Comparison of ENCODE assay signal across 9 cellular contexts in the genomic region with DNA sequence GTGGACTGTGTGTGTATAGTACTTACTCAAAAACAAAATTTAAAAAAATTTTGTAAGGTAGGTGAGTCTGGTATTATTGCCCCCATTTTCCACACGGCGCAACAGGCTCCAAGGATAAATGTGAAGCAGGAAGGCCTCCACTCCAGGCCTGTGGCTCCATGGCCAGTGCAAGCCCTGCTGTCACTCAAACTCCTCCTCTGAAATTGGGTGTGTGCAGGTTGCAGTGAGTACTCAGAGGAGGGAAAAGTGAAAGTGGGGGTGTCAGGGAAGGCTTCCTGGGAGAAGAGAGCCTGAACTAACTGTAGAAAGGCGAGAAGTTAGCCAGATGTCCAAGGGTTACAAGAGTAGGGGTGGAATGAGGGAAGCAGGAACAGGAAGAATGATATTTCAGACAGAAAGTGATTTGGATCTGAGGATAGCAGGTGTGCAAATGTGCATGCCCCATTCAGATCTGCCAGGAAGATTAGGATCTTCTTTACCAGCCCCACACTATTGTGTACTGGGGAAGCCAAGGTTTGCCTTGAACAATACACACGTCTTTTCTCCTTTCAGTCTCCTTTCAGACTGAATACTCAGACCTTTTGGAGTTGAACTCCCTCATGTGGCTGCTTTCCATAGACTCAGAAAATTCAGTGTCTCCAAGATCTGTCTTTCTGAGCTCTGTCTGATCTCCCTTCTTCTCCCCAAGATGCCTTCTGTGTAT. TPM values are rescaled to one million over a fixed set of nuclear protein-coding genes. Genes with fewer than 3 reads are reported as not detected.
DNase-seq lines count a peak whose midpoint lies in the region; ATAC-seq, FAIRE-seq and TF ChIP-seq lines count a peak whose summit lies in the region.
"Had no signal": no experiment of that assay in that cellular context is flagged by ENCODE, and none has a peak within 500 bp of the region (broad histone marks: within the 10 kb centered on the region; RNA-seq: fewer than 3 reads in every experiment).

No MANE protein-coding gene starts in this region.

- no peaks in the 10 kb centered on the region for H3K36me3 ChIP-seq in astrocyte (ENCODE audit: insufficient read depth, low read length)

- no peaks in the 10 kb centered on the region for H3K27me3 ChIP-seq in astrocyte (ENCODE audit: insufficient read depth, low read length)

- FAIRE-seq in H54 (lab: Jason Lieb, UNC) = peak; percentile 73
- peak; percentile 66 for FAIRE-seq in astrocyte (lab: Jason Lieb, UNC)

- H3K4me2 ChIP-seq in astrocyte (ENCODE audit: low read length) = no peak overlapping the region

- H3K27ac Mint-ChIP-seq in astrocyte (ENCODE audit: unreplicated experiment) = no peak overlapping the region
- H3K27ac Mint-ChIP-seq: naive thymus-derived CD8-positive, alpha-beta T cell had no signal

- TF ChIP-seq POLR2A in H54 (IDR thresholded peaks at IDR 0.05; ENCODE audit: low read depth, low read length) = no peak

- no peak overlapping the region for H3K27ac ChIP-seq in astrocyte (ENCODE audit: low read depth, low read length)

- in situ Hi-C loops in ACHN (cut with HindIII; ENCODE audit: low pct_ligation_motif_present, low pct_unique_long_range_greater_than_20kb, low sequenced_read_pairs) = loop anchor here (25.0 kb wide), 1 partner anchor 188 kb away; a partner anchor contains a TSS

- TF ChIP-seq CTCF in astrocyte (IDR thresholded peaks at IDR 0.05; ENCODE audit: insufficient read depth, low read depth, low read length) = peak; percentile 10

- no peaks in the 10 kb centered on the region for H4K20me1 ChIP-seq in astrocyte (ENCODE audit: insufficient read depth, low read length)

- no peaks in the 10 kb centered on the region for H3K9me3 Mint-ChIP-seq in astrocyte (ENCODE audit: unreplicated experiment)

- H3K4me1 Mint-ChIP-seq in astrocyte (ENCODE audit: low read depth, unreplicated experiment) = peaks cover 4% of the 10 kb centered on the region
- H3K4me1 Mint-ChIP-seq: naive thymus-derived CD8-positive, alpha-beta T cell had no signal

- H3K4me3 ChIP-seq in astrocyte (ENCODE audit: insufficient read depth, low read depth, low read length) = no peak overlapping the region

- no peak for ATAC-seq in stimulated activated naive CD8-positive, alpha-beta T cell treated with anti-CD3 and anti-CD28 coated beads, Interleukin-15, Interleukin-2, amounts not matched to agents 100 U/mL and 50 U/mL, for 24 hours
- ATAC-seq in GM18909 (IDR thresholded peaks at IDR 0.05; ENCODE audit: poor library complexity, unreplicated experiment) = no peak
- ATAC-seq in HG03521 (IDR thresholded peaks at IDR 0.05; ENCODE audit: unreplicated experiment) = no peak
- ATAC-seq: naive thymus-derived CD8-positive, alpha-beta T cell had no signal

- peak; percentile 28 for DNase-seq in ACHN
- DNase-seq in H54 (ENCODE audit: insufficient read length, low spot score) = no peak
- no peak for DNase-seq in astrocyte (ENCODE audit: low read depth)
- peak; percentile 46 for DNase-seq in left kidney (ENCODE audit: low read depth, low spot score)
- no peak for DNase-seq in GM19238 (ENCODE audit: insufficient read length, low spot score)
- DNase-seq in stimulated activated naive CD8-positive, alpha-beta T cell treated with anti-CD3 and anti-CD28 coated beads, Interleukin-15, Interleukin-2, amounts not matched to agents 100 U/mL and 50 U/mL, for 24 hours = no peak
- DNase-seq: naive thymus-derived CD8-positive, alpha-beta T cell had no signal

- H3K4me1 ChIP-seq in astrocyte (ENCODE audit: insufficient read depth, low read length) = no peaks in the 10 kb centered on the region

- peaks cover 4% of the 10 kb centered on the region for H3K27me3 Mint-ChIP-seq in astrocyte (ENCODE audit: low read depth, unreplicated experiment)

- no peak overlapping the region for H2AFZ ChIP-seq in astrocyte (ENCODE audit: low read depth, low read length)

- H3K9ac ChIP-seq in astrocyte (ENCODE audit: low read length) = no peak overlapping the region

- H3K36me3 Mint-ChIP-seq in astrocyte (ENCODE audit: low read depth, unreplicated experiment) = no peaks in the 10 kb centered on the region
- H3K36me3 Mint-ChIP-seq: naive thymus-derived CD8-positive, alpha-beta T cell had no signal

- no peaks in the 10 kb centered on the region for H3K79me2 ChIP-seq in astrocyte (ENCODE audit: insufficient read depth, low read length)

- H3K9me3 ChIP-seq in astrocyte (ENCODE audit: insufficient read depth, low read depth, low read length) = no peaks in the 10 kb centered on the region

- no peak overlapping the region for H3K4me3 Mint-ChIP-seq in astrocyte (ENCODE audit: unreplicated experiment)
- H3K4me3 Mint-ChIP-seq: naive thymus-derived CD8-positive, alpha-beta T cell had no signal

RNA-seq across cellular contexts. Expression of a gene that starts 48.7 kb away (rescaled TPM):
- total RNA-seq in astrocyte = 57.1 and 58.0 TPM in 2 replicates

Comparison
In these comparisons a context has a peak if more than half of its experiments do, and no peak if none do; other contexts are left out.
1. DNase-seq: peak in ACHN (single experiment) and left kidney (single experiment); none in H54 (single experiment), astrocyte (single experiment), GM19238 (single experiment) and stimulated activated naive CD8-positive, alpha-beta T cell treated with anti-CD3 and anti-CD28 coated beads, Interleukin-15, Interleukin-2, amounts not matched to agents 100 U/mL and 50 U/mL, for 24 hours (single experiment).